ENCODE assay signal across 8 cellular contexts in the genomic region with DNA sequence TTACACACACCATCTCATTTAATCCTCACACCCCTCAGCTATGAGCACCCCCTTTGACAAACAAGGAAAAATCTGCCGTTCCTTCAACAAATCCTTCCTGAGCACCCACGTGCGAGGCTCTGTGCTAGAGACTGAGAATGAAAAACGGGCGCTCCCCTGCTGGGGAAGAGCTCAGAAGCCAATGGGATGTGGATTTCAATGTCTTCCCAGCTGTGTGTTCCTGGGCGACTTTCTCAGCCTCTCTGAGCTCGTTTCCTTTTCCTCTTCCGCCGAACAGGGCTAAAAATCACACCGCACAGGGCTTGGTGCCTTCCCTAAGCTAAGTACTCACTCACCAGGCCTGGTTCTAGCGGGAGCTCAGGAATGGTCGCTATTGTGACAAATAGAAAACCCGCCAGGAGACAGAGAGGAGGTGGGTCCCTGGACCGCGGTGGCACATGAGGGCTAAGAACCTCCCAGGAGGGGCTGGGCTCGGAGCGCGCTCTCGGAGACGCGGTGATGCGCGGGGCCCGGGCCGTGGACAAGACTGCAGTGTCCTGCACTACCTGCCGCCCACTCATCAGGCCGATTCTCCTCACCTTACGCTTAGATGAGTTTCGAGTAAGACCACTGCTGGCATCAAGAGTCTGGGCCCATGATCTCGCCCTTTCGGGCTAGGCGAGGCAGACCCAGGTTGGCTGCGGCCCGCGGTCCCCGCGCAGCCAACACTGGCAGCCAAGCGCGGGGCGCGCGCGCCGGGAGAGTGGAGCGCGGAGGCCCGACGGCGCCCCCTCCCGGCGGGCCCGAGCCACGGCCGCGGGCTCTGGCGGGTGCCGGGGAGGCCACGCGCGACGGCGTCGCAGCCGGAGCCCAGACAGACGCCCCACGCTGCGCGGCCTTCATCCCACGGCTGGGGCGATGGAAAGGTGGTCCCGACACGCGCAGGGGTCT. TPM values are rescaled to one million over a fixed set of nuclear protein-coding genes. Genes with fewer than 3 reads are reported as not detected.
A peak's percentile ranks its signal among the peaks of the same experiment; 100 is the strongest.
DNase-seq lines count a peak whose midpoint lies in the region; TF ChIP-seq lines count a peak whose summit lies in the region.

No MANE protein-coding gene starts in this region.

- intact Hi-C loops in head of caudate nucleus (cut with DNase I), result no loop called here

- peaks cover 7% of the 10 kb centered on the region for H3K4me1 Mint-ChIP-seq in osteocyte (ENCODE audit: unreplicated experiment)
- H3K4me1 Mint-ChIP-seq in type B pancreatic cell (ENCODE audit: unreplicated experiment), result peaks cover 3% of the 10 kb centered on the region

- peak; percentile 71 for TF ChIP-seq CTCF in osteocyte (IDR thresholded peaks at IDR 0.05)
- TF ChIP-seq CTCF in type B pancreatic cell (conservative IDR thresholded peaks at IDR 0.05), result peak; percentile 85

- H3K9me3 Mint-ChIP-seq in osteocyte (ENCODE audit: unreplicated experiment) (no peaks in the 10 kb centered on the region), type B pancreatic cell (no peaks in the 10 kb centered on the region)

- DNase-seq in DMS153 treated with DMSO at 0.1 percent for 48 hours (lab: John Stamatoyannopoulos, UW; ENCODE audit: unreplicated experiment), result peak; percentile 46
- DNase-seq in DMS153 (lab: John Stamatoyannopoulos, UW), result no peak
- peak; percentile 59 for DNase-seq in OCI-M1 (lab: John Stamatoyannopoulos, UW)
- peak; percentile 61 for DNase-seq in activated naive CD4-positive, alpha-beta T cell treated with Interleukin-2 at 50 U/mL for 16 hours
- peak; percentile 40 to 88 (median 76) for DNase-seq in head of caudate nucleus
- DNase-seq in osteocyte (ENCODE audit: extremely low spot score, unreplicated experiment), result no peak
- DNase-seq in type B pancreatic cell (ENCODE audit: extremely low spot score, unreplicated experiment), result no peak
- no peak for DNase-seq in NCI-H1930 (lab: John Stamatoyannopoulos, UW)

- H3K27me3 Mint-ChIP-seq in osteocyte (ENCODE audit: unreplicated experiment) (peaks cover 44% of the 10 kb centered on the region), type B pancreatic cell (peaks cover 71% of the 10 kb centered on the region)

- peak overlapping the region; percentile 72 for H3K4me3 Mint-ChIP-seq in osteocyte (ENCODE audit: unreplicated experiment)
- peak overlapping the region; percentile 81 for H3K4me3 Mint-ChIP-seq in type B pancreatic cell

- H3K36me3 Mint-ChIP-seq in osteocyte (ENCODE audit: unreplicated experiment) (no peaks in the 10 kb centered on the region), type B pancreatic cell (peaks cover 5% of the 10 kb centered on the region)

- H3K27ac Mint-ChIP-seq in osteocyte (ENCODE audit: unreplicated experiment) (no peak overlapping the region), type B pancreatic cell (peak overlapping the region; percentile 93)

RNA-seq across cellular contexts. Expression of gene ZDHHC22, which starts 17.0 kb away (rescaled TPM):
- total RNA-seq in osteocyte, result 0.10 and 0.16 TPM in 2 replicates
- total RNA-seq in type B pancreatic cell (ENCODE audit: low replicate concordance), result 0.24 TPM in 1 of 2 replicates, not detected in the other

RNA-seq across cellular contexts. Expression of gene CIPC, which starts 26.6 kb away (rescaled TPM):
- 12.4 and 12.7 TPM in 2 replicates for total RNA-seq in osteocyte
- total RNA-seq in type B pancreatic cell (ENCODE audit: low replicate concordance), result 27.2 and 34.0 TPM in 2 replicates

RNA-seq across cellular contexts. Expression of gene TMEM63C, which starts 57.0 kb away (rescaled TPM):
- 0.11 and 0.39 TPM in 2 replicates for total RNA-seq in osteocyte
- 4.6 and 5.5 TPM in 2 replicates for total RNA-seq in type B pancreatic cell (ENCODE audit: low replicate concordance)

Comparison
In these comparisons a context has a peak if more than half of its experiments do, and no peak if none do; other contexts are left out.
1. DNase-seq: peak in DMS153 treated with DMSO at 0.1 percent for 48 hours (single experiment), OCI-M1 (single experiment), activated naive CD4-positive, alpha-beta T cell treated with Interleukin-2 at 50 U/mL for 16 hours (single experiment) and head of caudate nucleus (42 of 42); none in DMS153 (single experiment), osteocyte (single experiment), type B pancreatic cell (single experiment) and NCI-H1930 (0 of 2).